In the genomic region with DNA sequence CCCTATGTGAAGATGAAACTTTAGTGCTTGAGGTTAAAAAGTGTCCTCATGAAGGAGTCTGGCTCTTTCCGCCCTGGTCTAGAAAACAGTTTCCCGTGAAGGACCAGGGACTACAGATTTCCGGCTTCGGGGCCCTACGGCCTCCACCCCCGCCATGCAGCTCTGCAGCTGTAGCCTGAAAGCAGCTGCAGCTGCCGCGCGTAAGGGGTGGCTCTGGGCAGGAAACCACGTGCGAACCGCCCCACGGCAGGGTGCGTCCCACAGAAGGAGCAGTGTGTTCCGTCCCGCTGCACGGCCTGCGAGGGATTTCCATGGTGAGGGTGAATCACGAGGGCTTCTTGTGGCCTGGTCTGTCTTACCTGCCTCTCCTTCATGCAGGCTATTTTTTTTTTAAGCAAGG, we compare ENCODE assay signal across 9 cellular contexts.
DNase-seq lines count a peak whose midpoint lies in the region; ATAC-seq and TF ChIP-seq lines count a peak whose summit lies in the region.
"Had no signal": no experiment of that assay in that cellular context is flagged by ENCODE, and none has a peak within 500 bp of the region (broad histone marks: within the 10 kb centered on the region; RNA-seq: fewer than 3 reads in every experiment).

No MANE protein-coding gene starts in this region.

- no peak overlapping the region for H3K27ac ChIP-seq in CD4-positive, alpha-beta T cell (ENCODE audit: low read depth, low read length)

- H3K4me1 Mint-ChIP-seq in CD4-positive, alpha-beta T cell (ENCODE audit: low read depth): peaks cover 3% of the 10 kb centered on the region
- H3K4me1 Mint-ChIP-seq in activated T-helper 2 cell treated with anti-CD3 and anti-CD28 coated beads, Interferon-gamma antibody, Interleukin-2, Interleukin-4, amounts not matched to agents 10 μg/mL and 5 μg/mL and 100 μg/mL, durations not matched to agents 14 hours and 24 hours and 36 hours (ENCODE audit: low read depth): no peaks in the 10 kb centered on the region
- no peaks in the 10 kb centered on the region for H3K4me1 Mint-ChIP-seq in osteocyte (ENCODE audit: unreplicated experiment)
- no peaks in the 10 kb centered on the region for H3K4me1 Mint-ChIP-seq in MCF 10A (ENCODE audit: insufficient read depth, unreplicated experiment)

- no peak for TF ChIP-seq CTCF in CD4-positive, alpha-beta T cell (IDR thresholded peaks at IDR 0.05)
- TF ChIP-seq CTCF in osteocyte (IDR thresholded peaks at IDR 0.05): no peak
- TF ChIP-seq CTCF in MCF 10A (IDR thresholded peaks at IDR 0.05; ENCODE audit: unreplicated experiment): no peak

- no peaks in the 10 kb centered on the region for H3K27me3 Mint-ChIP-seq in CD4-positive, alpha-beta T cell
- H3K27me3 Mint-ChIP-seq in activated T-helper 2 cell treated with anti-CD3 and anti-CD28 coated beads, Interferon-gamma antibody, Interleukin-2, Interleukin-4, amounts not matched to agents 10 μg/mL and 5 μg/mL and 100 μg/mL, durations not matched to agents 14 hours and 24 hours and 36 hours (ENCODE audit: low read depth): no peaks in the 10 kb centered on the region
- H3K27me3 Mint-ChIP-seq in osteocyte (ENCODE audit: unreplicated experiment) (no peaks in the 10 kb centered on the region), MCF 10A (ENCODE audit: insufficient read depth, unreplicated experiment) (peaks cover 21% of the 10 kb centered on the region)

- ATAC-seq in CD4-positive, alpha-beta T cell (ENCODE audit: poor library complexity): peak; percentile 71
- ATAC-seq in HG03439 (IDR thresholded peaks at IDR 0.05; ENCODE audit: unreplicated experiment) (peak; percentile 58), HG03378 (IDR thresholded peaks at IDR 0.05; ENCODE audit: unreplicated experiment) (no peak)

- H3K36me3 Mint-ChIP-seq in CD4-positive, alpha-beta T cell (ENCODE audit: low read depth): no peaks in the 10 kb centered on the region
- H3K36me3 Mint-ChIP-seq in activated T-helper 2 cell treated with anti-CD3 and anti-CD28 coated beads, Interferon-gamma antibody, Interleukin-2, Interleukin-4, amounts not matched to agents 10 μg/mL and 5 μg/mL and 100 μg/mL, durations not matched to agents 14 hours and 24 hours and 36 hours (ENCODE audit: low read depth): no peaks in the 10 kb centered on the region
- H3K36me3 Mint-ChIP-seq in osteocyte (ENCODE audit: unreplicated experiment) (no peaks in the 10 kb centered on the region), MCF 10A (ENCODE audit: insufficient read depth, unreplicated experiment) (no peaks in the 10 kb centered on the region)

- POLR2A ChIA-PET in CD4-positive, alpha-beta T cell (lab: Charles Lee): no interaction called here
- POLR2A ChIA-PET in MCF 10A (lab: Yijun Ruan, JAX): no interaction called here

- DNase-seq in CD4-positive, alpha-beta T cell: peak in 9 of 10 experiments; percentile 2 to 53 (median 45)
- peak; percentile 35 for DNase-seq in activated T-helper 2 cell treated with anti-CD3 and anti-CD28 coated beads, Interferon-gamma antibody, Interleukin-2, Interleukin-4, amounts not matched to agents 10 μg/mL and 5 μg/mL and 100 μg/mL, durations not matched to agents 14 hours and 24 hours and 36 hours (ENCODE audit: low spot score)
- peak; percentile 81 for DNase-seq in osteocyte (ENCODE audit: extremely low spot score, unreplicated experiment)
- no peak for DNase-seq in putamen (ENCODE audit: low spot score)
- no peak for DNase-seq in MCF 10A (ENCODE audit: unreplicated experiment)
- DNase-seq in HCEC 1CT: no peak

- CTCF ChIA-PET in CD4-positive, alpha-beta T cell (lab: Charles Lee): no interaction called here
- CTCF ChIA-PET in MCF 10A (lab: Yijun Ruan, JAX): no interaction called here

- H3K9me3 Mint-ChIP-seq in CD4-positive, alpha-beta T cell: no peaks in the 10 kb centered on the region
- H3K9me3 Mint-ChIP-seq in activated T-helper 2 cell treated with anti-CD3 and anti-CD28 coated beads, Interferon-gamma antibody, Interleukin-2, Interleukin-4, amounts not matched to agents 10 μg/mL and 5 μg/mL and 100 μg/mL, durations not matched to agents 14 hours and 24 hours and 36 hours: peaks cover 5% of the 10 kb centered on the region
- H3K9me3 Mint-ChIP-seq in osteocyte (ENCODE audit: unreplicated experiment) (peaks cover 20% of the 10 kb centered on the region), MCF 10A (ENCODE audit: unreplicated experiment) (peaks cover 4% of the 10 kb centered on the region)

- no TSS peak for BruUV-seq in MCF 10A (replicated peaks; lab: Mats Ljungman, UMichigan)

- H3K9me3 ChIP-seq in CD4-positive, alpha-beta T cell (ENCODE audit: control insufficient read depth, low read length): no peaks in the 10 kb centered on the region
- H3K9me3 ChIP-seq: Caco-2 had no signal

- intact Hi-C loops in CD4-positive, alpha-beta T cell (cut with DNase I, micrococcal nuclease): no loop called here
- intact Hi-C loops in activated T-helper 2 cell treated with anti-CD3 and anti-CD28 coated beads, Interferon-gamma antibody, Interleukin-2, Interleukin-4, amounts not matched to agents 10 μg/mL and 5 μg/mL and 100 μg/mL, durations not matched to agents 14 hours and 24 hours and 36 hours (cut with micrococcal nuclease): no loop called here
- intact Hi-C loops in MCF 10A (cut with micrococcal nuclease): no loop called here

- H3K27me3 ChIP-seq in CD4-positive, alpha-beta T cell (ENCODE audit: control insufficient read depth, insufficient read depth, low read length): no peaks in the 10 kb centered on the region

- no peak overlapping the region for H3K4me3 Mint-ChIP-seq in CD4-positive, alpha-beta T cell
- H3K4me3 Mint-ChIP-seq in activated T-helper 2 cell treated with anti-CD3 and anti-CD28 coated beads, Interferon-gamma antibody, Interleukin-2, Interleukin-4, amounts not matched to agents 10 μg/mL and 5 μg/mL and 100 μg/mL, durations not matched to agents 14 hours and 24 hours and 36 hours (ENCODE audit: low read depth): no peak overlapping the region
- H3K4me3 Mint-ChIP-seq in osteocyte (ENCODE audit: unreplicated experiment) (no peak overlapping the region), MCF 10A (ENCODE audit: unreplicated experiment) (no peak overlapping the region)

- no peak overlapping the region for H3K27ac Mint-ChIP-seq in CD4-positive, alpha-beta T cell
- no peak overlapping the region for H3K27ac Mint-ChIP-seq in activated T-helper 2 cell treated with anti-CD3 and anti-CD28 coated beads, Interferon-gamma antibody, Interleukin-2, Interleukin-4, amounts not matched to agents 10 μg/mL and 5 μg/mL and 100 μg/mL, durations not matched to agents 14 hours and 24 hours and 36 hours
- H3K27ac Mint-ChIP-seq in osteocyte (ENCODE audit: unreplicated experiment): no peak overlapping the region
- no peak overlapping the region for H3K27ac Mint-ChIP-seq in MCF 10A (ENCODE audit: low read depth, unreplicated experiment)

Comparison
In these comparisons a context has a peak if more than half of its experiments do, and no peak if none do; other contexts are left out.
1. DNase-seq: peak in CD4-positive, alpha-beta T cell (9 of 10), activated T-helper 2 cell treated with anti-CD3 and anti-CD28 coated beads, Interferon-gamma antibody, Interleukin-2, Interleukin-4, amounts not matched to agents 10 μg/mL and 5 μg/mL and 100 μg/mL, durations not matched to agents 14 hours and 24 hours and 36 hours (single experiment) and osteocyte (single experiment); none in putamen (single experiment), MCF 10A (single experiment) and HCEC 1CT (single experiment).